In the genomic region with DNA sequence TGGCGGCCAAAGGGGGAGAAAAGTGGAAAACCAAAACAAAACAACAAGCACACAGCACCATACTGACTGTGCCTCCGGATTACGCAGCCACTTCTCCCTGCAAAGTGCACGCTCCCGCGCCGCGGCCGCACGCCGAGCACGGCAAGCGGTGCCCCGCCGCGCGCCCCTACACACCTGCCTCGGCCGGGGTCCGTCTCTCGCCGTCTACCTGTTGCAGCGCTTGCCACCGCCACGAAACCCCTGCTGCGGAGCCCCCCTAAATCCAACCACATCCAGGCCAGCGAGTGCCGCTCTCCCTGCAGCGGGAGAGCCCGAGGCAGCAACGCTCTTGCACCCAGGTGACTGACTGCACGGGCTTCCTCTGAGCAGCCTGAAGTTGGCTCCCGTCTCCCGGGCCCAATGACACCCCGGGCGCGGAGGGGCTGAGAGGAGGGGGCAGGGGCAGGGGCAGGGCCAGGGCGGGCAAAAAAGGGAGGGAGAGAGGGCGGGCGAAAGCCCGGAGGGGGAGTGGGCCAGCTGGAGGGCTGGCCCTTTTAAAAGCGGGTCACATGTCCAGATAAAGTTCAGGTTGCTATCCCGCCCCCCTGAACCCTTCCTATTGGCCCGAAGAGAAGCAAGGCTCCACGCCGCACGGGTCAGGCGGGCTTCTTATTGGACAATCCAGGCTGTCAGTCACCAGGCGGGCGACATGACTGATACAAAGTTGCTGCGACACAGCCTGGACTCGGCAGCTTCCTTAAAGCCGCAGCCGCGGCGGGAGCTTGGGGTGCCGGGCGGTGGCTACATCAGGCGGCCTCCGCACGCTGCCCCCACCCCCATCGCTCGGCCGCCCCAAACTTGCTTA, we compare ENCODE assay signal across 8 cellular contexts. TPM values are rescaled to one million over a fixed set of nuclear protein-coding genes. Genes with fewer than 3 reads are reported as not detected.
DNase-seq lines count a peak whose midpoint lies in the region; ATAC-seq lines count a peak whose summit lies in the region.

Gene NR3C2, minus strand, starts transcription at position 429 of the 844 bp plus-strand sequence.

- no peaks in the 10 kb centered on the region for H3K36me3 ChIP-seq in BLaER1 treated with 17β-estradiol and CSF1 and Interleukin-3, amounts not matched to agents 10 nM and 100 nM

- DNase-seq in NCI-H526 treated with DMSO at 0.1 percent for 48 hours (lab: John Stamatoyannopoulos, UW) (peak; percentile 94), dermis blood vessel endothelial cell (peak; percentile 99), left lobe of liver (ENCODE audit: low spot score) (peak; percentile 100)
- peak; percentile 95 to 96 for DNase-seq in activated CD4-positive, alpha-beta T cell treated with anti-CD3 and anti-CD28 coated beads, Interleukin-2, amount 50 U/mL, for 4 hours
- peak; percentile 92 to 95 for DNase-seq in stimulated activated CD4-positive, alpha-beta T cell treated with anti-CD3 and anti-CD28 coated beads, Interleukin-2, amount 100 ng/mL, for 24 hours

- ATAC-seq in GM19324 (IDR thresholded peaks at IDR 0.05; ENCODE audit: low FRiP score, unreplicated experiment) (peak; percentile 99), HG03460 (IDR thresholded peaks at IDR 0.05; ENCODE audit: unreplicated experiment) (peak; percentile 98), left lobe of liver (peak; percentile 74)

- H3K4me2 ChIP-seq in BLaER1 treated with 17β-estradiol and CSF1 and Interleukin-3, amounts not matched to agents 10 nM and 100 nM: peak within 1 kb of the TSS; percentile 96 to 100 (median 99)

- H3K4me3 ChIP-seq in BLaER1 treated with 17β-estradiol and CSF1 and Interleukin-3, amounts not matched to agents 10 nM and 100 nM: peak within 1 kb of the TSS; percentile 71 to 96 (median 78)

- H4K20me1 ChIP-seq in BLaER1 treated with 17β-estradiol and CSF1 and Interleukin-3, amounts not matched to agents 10 nM and 100 nM: peaks cover 0 to 27% (median 4%) of the 10 kb centered on the region in 11 experiments; a peak in 11 of 22 replicates

- H3K9ac ChIP-seq in BLaER1 treated with 17β-estradiol and CSF1 and Interleukin-3, amounts not matched to agents 10 nM and 100 nM: peak within 1 kb of the TSS; percentile 64 to 89 (median 75)

- no peaks in the 10 kb centered on the region for H3K9me3 ChIP-seq in BLaER1 treated with 17β-estradiol and CSF1 and Interleukin-3, amounts not matched to agents 10 nM and 100 nM (replicated peaks in 1 of 11)

- peaks cover 4 to 25% (median 19%) of the 10 kb centered on the region in 10 experiments; a peak in 17 of 20 replicates for H3K4me1 ChIP-seq in BLaER1 treated with 17β-estradiol and CSF1 and Interleukin-3, amounts not matched to agents 10 nM and 100 nM

- peak within 1 kb of the TSS in 10 of 11 experiments; percentile 25 to 71 (median 48); a peak in 13 of 22 replicates for H3K27ac ChIP-seq in BLaER1 treated with 17β-estradiol and CSF1 and Interleukin-3, amounts not matched to agents 10 nM and 100 nM

- peaks cover 75 to 83% (median 81%) of the 10 kb centered on the region in 11 experiments for H3K27me3 ChIP-seq in BLaER1 treated with 17β-estradiol and CSF1 and Interleukin-3, amounts not matched to agents 10 nM and 100 nM

RNA-seq across cellular contexts. Expression of gene NR3C2, which starts in this region (rescaled TPM):
- 9.9 and 12.2 TPM in 2 replicates for total RNA-seq in dermis blood vessel endothelial cell
- 12.0 TPM for total RNA-seq in left lobe of liver

Comparison
In these comparisons a context has a peak if more than half of its experiments do, and no peak if none do; other contexts are left out.
1. Peak in every context shown above with its lines: DNase-seq, ATAC-seq, H3K4me3 ChIP-seq and H3K27ac ChIP-seq.